In genomic region chrX:152451731-152451980, GRCh38 we compare ENCODE assay signal across 11 cellular contexts. TPM values are rescaled to one million over a fixed set of nuclear protein-coding genes. Genes with fewer than 3 reads are reported as not detected.
DNase-seq lines count a peak whose midpoint lies in the region; ATAC-seq and TF ChIP-seq lines count a peak whose summit lies in the region.
"Had no signal": no experiment of that assay in that cellular context is flagged by ENCODE, and none has a peak within 500 bp of the region (broad histone marks: within the 10 kb centered on the region; RNA-seq: fewer than 3 reads in every experiment).

No MANE protein-coding gene starts in this region.

- DNase-seq in GM23338 (ENCODE audit: low spot score): no peak
- no peak for DNase-seq in WTC11 (ENCODE audit: low spot score)
- DNase-seq in glutamatergic neuron: no peak
- no peak for DNase-seq in neural crest cell (ENCODE audit: low read depth, low spot score)
- DNase-seq in sigmoid colon: no peak
- no peak for DNase-seq in osteocyte (ENCODE audit: extremely low spot score, unreplicated experiment)
- no peak for DNase-seq in activated naive CD4-positive, alpha-beta T cell treated with anti-CD3 and anti-CD28 coated beads, Interleukin-2, amount 50 U/mL, for 16 hours
- DNase-seq: NCI-H1048, NCI-H69 had no signal

- peak overlapping the region; percentile 84 for H3K4me2 ChIP-seq in GM23338

- H3K36me3 ChIP-seq in GM23338 (ENCODE audit: insufficient read depth) (no peaks in the 10 kb centered on the region), sigmoid colon (no peaks in the 10 kb centered on the region)

- H3K9me3 ChIP-seq in sigmoid colon: no peaks in the 10 kb centered on the region

- peak overlapping the region; percentile 92; the same call in 1 of the 2 replicates for H2AFZ ChIP-seq in GM23338

- H3K27ac ChIP-seq in GM23338 (ENCODE audit: low read depth) (no peak overlapping the region), sigmoid colon (no peak overlapping the region)
- H3K27ac ChIP-seq: C4-2B had no signal

- POLR2A ChIA-PET in WTC11 (lab: Charles Lee): no interaction called here

- no peak for ATAC-seq in GM23338
- no peak; the same call in 1 of the 2 replicates for ATAC-seq in WTC11
- no peak for ATAC-seq in HG03432 (IDR thresholded peaks at IDR 0.05; ENCODE audit: unreplicated experiment)

- peaks cover 20% of the 10 kb centered on the region for H3K79me2 ChIP-seq in GM23338 (replicated peaks; ENCODE audit: insufficient read depth)

- H3K9me2 ChIP-seq in GM23338 (ENCODE audit: insufficient read depth): no peaks in the 10 kb centered on the region

- no peaks in the 10 kb centered on the region for H3K27me3 ChIP-seq in GM23338 (ENCODE audit: insufficient read depth)
- H3K27me3 ChIP-seq in sigmoid colon: no peaks in the 10 kb centered on the region

- H3K4me3 Mint-ChIP-seq in GM23338 (peak overlapping the region; percentile 90), WTC11 (peak overlapping the region; percentile 86), glutamatergic neuron (ENCODE audit: unreplicated experiment) (peak overlapping the region; percentile 91), neural crest cell (peak overlapping the region; percentile 64), osteocyte (ENCODE audit: unreplicated experiment) (no peak overlapping the region)

- H3F3A ChIP-seq in GM23338 (replicated peaks; ENCODE audit: low read depth): no peaks in the 10 kb centered on the region

- peaks cover 23% of the 10 kb centered on the region for H3K4me1 Mint-ChIP-seq in GM23338
- H3K4me1 Mint-ChIP-seq in WTC11: peaks cover 29% of the 10 kb centered on the region
- peaks cover 3% of the 10 kb centered on the region for H3K4me1 Mint-ChIP-seq in glutamatergic neuron (ENCODE audit: low read depth, unreplicated experiment)
- peaks cover 7% of the 10 kb centered on the region for H3K4me1 Mint-ChIP-seq in neural crest cell
- H3K4me1 Mint-ChIP-seq in osteocyte (ENCODE audit: unreplicated experiment): no peaks in the 10 kb centered on the region

- WGBS in sigmoid colon, 2 donors: 22 to 38% methylated on average over 2 of the region's 2 CpGs

- H3K4me1 ChIP-seq in GM23338 (ENCODE audit: insufficient read depth): peaks cover 20% of the 10 kb centered on the region
- no peaks in the 10 kb centered on the region for H3K4me1 ChIP-seq in sigmoid colon

- H3K4me3 ChIP-seq in GM23338 (peak overlapping the region; percentile 65), sigmoid colon (no peak overlapping the region)

- TF ChIP-seq POLR2A in sigmoid colon (IDR thresholded peaks at IDR 0.05): no peak

- intact Hi-C loops in sigmoid colon (cut with DNase I): no loop called here

- no peak for TF ChIP-seq EP300 in sigmoid colon (IDR thresholded peaks at IDR 0.05)

- no peaks in the 10 kb centered on the region for H4K20me1 ChIP-seq in GM23338 (replicated peaks; ENCODE audit: insufficient read depth)

- CTCF ChIA-PET in WTC11 (lab: Charles Lee): interaction anchor here (1.1 to 2.7 kb wide), 3 partner anchors 29 to 729 kb away, joined by 3 to 9 read pairs (median 8); no protein-coding TSS in a partner anchor

- H3K9me3 Mint-ChIP-seq in GM23338 (peaks cover 2% of the 10 kb centered on the region; the same call in 2 of the 3 replicates), WTC11 (peaks cover 13% of the 10 kb centered on the region; the same call in 1 of the 2 replicates), glutamatergic neuron (ENCODE audit: unreplicated experiment) (peaks cover 4% of the 10 kb centered on the region), neural crest cell (peaks cover 8% of the 10 kb centered on the region), osteocyte (ENCODE audit: unreplicated experiment) (peaks cover 34% of the 10 kb centered on the region)

- H3K27ac Mint-ChIP-seq in GM23338 (no peak overlapping the region), WTC11 (peak overlapping the region; percentile 83; the same call in 1 of the 2 replicates), glutamatergic neuron (ENCODE audit: unreplicated experiment) (no peak overlapping the region), neural crest cell (ENCODE audit: unreplicated experiment) (no peak overlapping the region), osteocyte (ENCODE audit: unreplicated experiment) (no peak overlapping the region)

- no peaks in the 10 kb centered on the region for H3K27me3 Mint-ChIP-seq in GM23338 (ENCODE audit: insufficient read depth, low read depth, poor library complexity)
- H3K27me3 Mint-ChIP-seq in WTC11 (ENCODE audit: low read depth): no peaks in the 10 kb centered on the region
- no peaks in the 10 kb centered on the region for H3K27me3 Mint-ChIP-seq in glutamatergic neuron (ENCODE audit: unreplicated experiment)
- H3K27me3 Mint-ChIP-seq in neural crest cell (ENCODE audit: low read depth): peaks cover 3% of the 10 kb centered on the region
- no peaks in the 10 kb centered on the region for H3K27me3 Mint-ChIP-seq in osteocyte (ENCODE audit: unreplicated experiment)

- H3K36me3 Mint-ChIP-seq in GM23338 (ENCODE audit: low read depth): no peaks in the 10 kb centered on the region
- H3K36me3 Mint-ChIP-seq in WTC11: no peaks in the 10 kb centered on the region
- H3K36me3 Mint-ChIP-seq in glutamatergic neuron (ENCODE audit: unreplicated experiment): no peaks in the 10 kb centered on the region
- H3K36me3 Mint-ChIP-seq in neural crest cell (ENCODE audit: low read depth): peaks cover 3% of the 10 kb centered on the region
- no peaks in the 10 kb centered on the region for H3K36me3 Mint-ChIP-seq in osteocyte (ENCODE audit: unreplicated experiment)

- TF ChIP-seq CTCF in GM23338 (conservative IDR thresholded peaks at IDR 0.05; ENCODE audit: low read depth in 2 of 2) (no peak), WTC11 (IDR thresholded peaks at IDR 0.05) (no peak), glutamatergic neuron (IDR thresholded peaks at IDR 0.05; ENCODE audit: partially characterized antibody, unreplicated experiment) (no peak), neural crest cell (conservative IDR thresholded peaks at IDR 0.05) (no peak), sigmoid colon (IDR thresholded peaks at IDR 0.05) (no peak), osteocyte (IDR thresholded peaks at IDR 0.05) (no peak)

TF ChIP-seq in GM23338, 12 proteins besides CTCF, POLR2A, EP300 and RAD21 (continues in another document):
- no peak for TF ChIP-seq STAT1 (IDR thresholded peaks at IDR 0.05; ENCODE audit: unreplicated experiment)
- no peak for TF ChIP-seq ZNF331 (CRISPR knock-in tag; IDR thresholded peaks at IDR 0.05; ENCODE audit: low read depth)
- no peak for TF ChIP-seq NANOG (IDR thresholded peaks at IDR 0.05; ENCODE audit: borderline replicate concordance)
- TF ChIP-seq EZH2 (IDR thresholded peaks at IDR 0.05; ENCODE audit: low read depth, unreplicated experiment): no peak
- TF ChIP-seq CREB1 (CRISPR knock-in tag; IDR thresholded peaks at IDR 0.05; ENCODE audit: low read depth): no peak
- no peak for TF ChIP-seq POLR2AphosphoS5 (IDR thresholded peaks at IDR 0.05; ENCODE audit: low read depth)
- no peak for TF ChIP-seq ETS1 (IDR thresholded peaks at IDR 0.05)

TF ChIP-seq in WTC11, 78 proteins besides CTCF, POLR2A, EP300 and RAD21 (continues in another document):
- TF ChIP-seq, protein P1, sequence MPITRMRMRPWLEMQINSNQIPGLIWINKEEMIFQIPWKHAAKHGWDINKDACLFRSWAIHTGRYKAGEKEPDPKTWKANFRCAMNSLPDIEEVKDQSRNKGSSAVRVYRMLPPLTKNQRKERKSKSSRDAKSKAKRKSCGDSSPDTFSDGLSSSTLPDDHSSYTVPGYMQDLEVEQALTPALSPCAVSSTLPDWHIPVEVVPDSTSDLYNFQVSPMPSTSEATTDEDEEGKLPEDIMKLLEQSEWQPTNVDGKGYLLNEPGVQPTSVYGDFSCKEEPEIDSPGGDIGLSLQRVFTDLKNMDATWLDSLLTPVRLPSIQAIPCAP (CRISPR knock-in tag; IDR thresholded peaks at IDR 0.05): no peak
- no peak for TF ChIP-seq ZNF423 (CRISPR knock-in tag; IDR thresholded peaks at IDR 0.05)
- no peak for TF ChIP-seq USF2 (CRISPR knock-in tag; IDR thresholded peaks at IDR 0.05)
- TF ChIP-seq, protein P2, sequence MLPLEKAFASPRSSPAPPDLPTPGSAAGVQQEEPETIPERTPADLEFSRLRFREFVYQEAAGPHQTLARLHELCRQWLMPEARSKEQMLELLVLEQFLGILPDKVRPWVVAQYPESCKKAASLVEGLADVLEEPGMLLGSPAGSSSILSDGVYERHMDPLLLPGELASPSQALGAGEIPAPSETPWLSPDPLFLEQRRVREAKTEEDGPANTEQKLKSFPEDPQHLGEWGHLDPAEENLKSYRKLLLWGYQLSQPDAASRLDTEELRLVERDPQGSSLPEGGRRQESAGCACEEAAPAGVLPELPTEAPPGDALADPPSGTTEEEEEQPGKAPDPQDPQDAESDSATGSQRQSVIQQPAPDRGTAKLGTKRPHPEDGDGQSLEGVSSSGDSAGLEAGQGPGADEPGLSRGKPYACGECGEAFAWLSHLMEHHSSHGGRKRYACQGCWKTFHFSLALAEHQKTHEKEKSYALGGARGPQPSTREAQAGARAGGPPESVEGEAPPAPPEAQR (CRISPR knock-in tag; IDR thresholded peaks at IDR 0.05): no peak

RNA-seq across cellular contexts. Expression of gene GABRA3, which starts 0.5 kb away (rescaled TPM):
- total RNA-seq in GM23338 (2014; rRNA removed; shearing (Covaris generic)): 3.7 and 6.5 TPM in 2 replicates
- polyA plus RNA-seq in GM23338 (2016; fragmentation: Nextera tagmentation; extraction: Ambion mirVana) (8.0 and 9.0 TPM in 2 replicates), sigmoid colon (under 1 TPM in 1 of 3 donors, not detected in 2; 0.04 TPM)
- total RNA-seq in WTC11 (2021) (3.9 to 4.5 TPM (median 4.4 TPM) in 3 replicates), glutamatergic neuron (ENCODE audit: unreplicated experiment) (2.1 TPM), neural crest cell (0.89 and 0.93 TPM in 2 replicates), sigmoid colon (under 1 TPM in 3 of 4 donors, not detected in 1; 0.16 to 0.41 (median 0.36) TPM), osteocyte (not detected in 2 replicates)
